ENCODE assay signal across 8 cellular contexts in genomic region chr1:56516539-56517252, GRCh38.
DNase-seq lines count a peak whose midpoint lies in the region; ATAC-seq and TF ChIP-seq lines count a peak whose summit lies in the region.

No MANE protein-coding gene starts in this region.

- H3K27ac Mint-ChIP-seq in activated T-cell treated with anti-CD3 and anti-CD28 coated beads, Interleukin-2, amount 50 U/mL, for 72 hours = no peak overlapping the region

- ATAC-seq in GM19324 (IDR thresholded peaks at IDR 0.05; ENCODE audit: low FRiP score, unreplicated experiment) = peak; percentile 77
- ATAC-seq in HG03175 (IDR thresholded peaks at IDR 0.05; ENCODE audit: unreplicated experiment) = peak; percentile 92
- ATAC-seq in heart right ventricle = peak in 6 of 8 donors; percentile 12 to 67 (median 26)
- ATAC-seq in activated T-cell treated with anti-CD3 and anti-CD28 coated beads, Interleukin-2, amount 50 U/mL, for 72 hours (replicated peaks in 1 of 2) = no peak

- peak overlapping the region in 9 of 10 donors; percentile 24 to 87 (median 53) for H3K27ac ChIP-seq in heart right ventricle
- peak overlapping the region; percentile 71 to 86 (median 79) for H3K27ac ChIP-seq in stomach
- H3K27ac ChIP-seq in effector memory CD4-positive, alpha-beta T cell (ENCODE audit: insufficient read depth, low read length, poor library complexity, severe bottlenecking) = no peak overlapping the region

- H3K4me1 Mint-ChIP-seq in activated T-cell treated with anti-CD3 and anti-CD28 coated beads, Interleukin-2, amount 50 U/mL, for 72 hours (ENCODE audit: low read depth) = no peaks in the 10 kb centered on the region

- H3K4me3 ChIP-seq in heart right ventricle (no peak overlapping the region), stomach (no peak overlapping the region)
- H3K4me3 ChIP-seq in effector memory CD4-positive, alpha-beta T cell (ENCODE audit: insufficient read depth, low read depth, low read length, poor library complexity, severe bottlenecking) = no peak overlapping the region

- no peak for TF ChIP-seq POLR2A in stomach (IDR thresholded peaks at IDR 0.05)

- no peaks in the 10 kb centered on the region for H3K36me3 Mint-ChIP-seq in activated T-cell treated with anti-CD3 and anti-CD28 coated beads, Interleukin-2, amount 50 U/mL, for 72 hours (ENCODE audit: insufficient read depth in 2 of 2)

- no peak for TF ChIP-seq EP300 in stomach (IDR thresholded peaks at IDR 0.05)

- H3K27me3 ChIP-seq in heart right ventricle (no peaks in the 10 kb centered on the region), stomach (no peaks in the 10 kb centered on the region)
- H3K27me3 ChIP-seq in effector memory CD4-positive, alpha-beta T cell (replicated peaks; ENCODE audit: control insufficient read depth, insufficient read depth, low read length, poor library complexity, severe bottlenecking) = no peaks in the 10 kb centered on the region

- TF ChIP-seq CTCF in heart right ventricle (IDR thresholded peaks at IDR 0.05) (no peak), stomach (IDR thresholded peaks at IDR 0.05) (peak in 1 of 7 experiments; percentile 9)

- H3K36me3 ChIP-seq in heart right ventricle (peaks cover 0 to 84% (median 33%) of the 10 kb centered on the region in 9 donors), stomach (peaks cover 12 to 58% (median 44%) of the 10 kb centered on the region in 4 donors)
- H3K36me3 ChIP-seq in effector memory CD4-positive, alpha-beta T cell (ENCODE audit: control insufficient read depth, insufficient read depth, low read length) = no peaks in the 10 kb centered on the region

- H3K9me3 ChIP-seq in heart right ventricle = no peaks in the 10 kb centered on the region
- H3K9me3 ChIP-seq in stomach = no peaks in the 10 kb centered on the region
- no peaks in the 10 kb centered on the region for H3K9me3 ChIP-seq in effector memory CD4-positive, alpha-beta T cell (ENCODE audit: control insufficient read depth, low read length)

- H3K4me1 ChIP-seq in heart right ventricle = peaks cover 14 to 92% (median 78%) of the 10 kb centered on the region in 9 donors
- peaks cover 25 to 53% (median 35%) of the 10 kb centered on the region in 4 donors for H3K4me1 ChIP-seq in stomach
- no peaks in the 10 kb centered on the region for H3K4me1 ChIP-seq in effector memory CD4-positive, alpha-beta T cell (ENCODE audit: control insufficient read depth, insufficient read depth, low read length, poor library complexity, severe bottlenecking)

- DNase-seq in AG08395 (ENCODE audit: low spot score) (peak; percentile 64), RKO (ENCODE audit: low spot score) (peak; percentile 3), heart right ventricle (no peak), stomach (peak; percentile 37)
- no peak for DNase-seq in activated T-cell treated with anti-CD3 and anti-CD28 coated beads, Interleukin-2, amount 50 U/mL, for 72 hours
- no peak for DNase-seq in effector memory CD4-positive, alpha-beta T cell

- H3K4me3 Mint-ChIP-seq in activated T-cell treated with anti-CD3 and anti-CD28 coated beads, Interleukin-2, amount 50 U/mL, for 72 hours = no peak overlapping the region

- no peaks in the 10 kb centered on the region for H3K27me3 Mint-ChIP-seq in activated T-cell treated with anti-CD3 and anti-CD28 coated beads, Interleukin-2, amount 50 U/mL, for 72 hours (ENCODE audit: low read depth)

- WGBS in heart right ventricle, 2 donors = 62 to 74% methylated on average over 7 of the region's 7 CpGs
- 28 to 47% (median 35%) methylated on average over 7 of the region's 7 CpGs for WGBS in stomach, 5 donors

- intact Hi-C loops in heart right ventricle (cut with DNase I) = loop anchor here in 2 of 10 donors (10.0 kb wide), 1 partner anchor 58 kb away; the partner anchor contains the start of gene PLPP3 (in 2 of the 2)
- intact Hi-C loops in stomach (cut with DNase I; ENCODE audit: low total_unique reads) = no loop called here

- H3K9me3 Mint-ChIP-seq in activated T-cell treated with anti-CD3 and anti-CD28 coated beads, Interleukin-2, amount 50 U/mL, for 72 hours = no peaks in the 10 kb centered on the region

Comparison
In these comparisons a context has a peak if more than half of its experiments do, and no peak if none do; other contexts are left out.
1. DNase-seq: peak in AG08395 (single experiment), RKO (single experiment) and stomach (single experiment); none in heart right ventricle (0 of 2), activated T-cell treated with anti-CD3 and anti-CD28 coated beads, Interleukin-2, amount 50 U/mL, for 72 hours (0 of 2) and effector memory CD4-positive, alpha-beta T cell (0 of 3).
2. ATAC-seq: peak in GM19324 (single experiment), HG03175 (single experiment) and heart right ventricle (6 of 8); none in activated T-cell treated with anti-CD3 and anti-CD28 coated beads, Interleukin-2, amount 50 U/mL, for 72 hours (0 of 2).